Comparison of ENCODE assay signal across 33 cellular contexts in genomic region chr20:703010-703409, GRCh38. TPM values are rescaled to one million over a fixed set of nuclear protein-coding genes. Genes with fewer than 3 reads are reported as not detected.
"Had no signal": no experiment of that assay in that cellular context is flagged by ENCODE, and none has a peak within 500 bp of the region (broad histone marks: within the 10 kb centered on the region; RNA-seq: fewer than 3 reads in every experiment).

No MANE protein-coding gene starts in this region.

- H3K36me3 ChIP-seq: gastroesophageal sphincter, heart left ventricle, neutrophil, prostate gland, right atrium auricular region, suprapubic skin, thyroid gland, vagina had no signal

- FAIRE-seq: kidney had no signal

- H2AFZ ChIP-seq: hepatocyte had no signal

- H3K4me3 ChIP-seq: gastroesophageal sphincter, heart left ventricle, hepatocyte, lung, prostate gland, right atrium auricular region, smooth muscle cell, suprapubic skin, thyroid gland, vagina had no signal

- H3K4me1 Mint-ChIP-seq: memory B cell; natural killer cell; stimulated activated naive CD8-positive, alpha-beta T cell treated with anti-CD3 and anti-CD28 coated beads, Interleukin-15, amount 100 ng/mL, for 72 hours had no signal

- DNase-seq: effector CD8-positive, alpha-beta T cell; endodermal cell; foreskin fibroblast; heart left ventricle; kidney; natural killer cell; stimulated activated CD4-positive, alpha-beta T cell treated with anti-CD3 and anti-CD28 coated beads, Interleukin-12 subunit alpha, Interleukin-12 subunit beta, amount 100 ng/mL, for 4 hours; stimulated activated CD4-positive, alpha-beta T cell treated with anti-CD3 and anti-CD28 coated beads, Interleukin-1b, Interleukin-23, amount 100 ng/mL, for 48 hours; stimulated activated CD4-positive, alpha-beta T cell treated with anti-CD3 and anti-CD28 coated beads, Interleukin-4, amount 100 ng/mL, for 1 hour; stimulated activated CD8-positive, alpha-beta memory T cell treated with anti-CD3 and anti-CD28 coated beads, Interleukin-4, amount 100 ng/mL, for 48 hours; stimulated activated naive CD4-positive, alpha-beta T cell; stimulated activated naive CD8-positive, alpha-beta T cell treated with anti-CD3 and anti-CD28 coated beads, Interleukin-15, amount 100 ng/mL, for 72 hours; thyroid gland; trophoblast cell had no signal

- H3K9me3 ChIP-seq: gastroesophageal sphincter, heart left ventricle, neutrophil, prostate gland, right atrium auricular region, suprapubic skin, thyroid gland, vagina had no signal

- H3K27ac ChIP-seq: epithelial cell of prostate, gastroesophageal sphincter, heart left ventricle, hepatocyte, neutrophil, prostate gland, right atrium auricular region, suprapubic skin, thyroid gland, vagina had no signal

- H3K4me2 ChIP-seq: hepatocyte, smooth muscle cell had no signal

- ATAC-seq: esophagus mucosa; gastroesophageal sphincter; heart left ventricle; left lobe of liver; natural killer cell; sciatic nerve; stimulated activated naive CD8-positive, alpha-beta T cell treated with anti-CD3 and anti-CD28 coated beads, Interleukin-15, amount 100 ng/mL, for 72 hours had no signal

- H3K36me3 Mint-ChIP-seq: memory B cell, natural killer cell had no signal

- H3K9me3 Mint-ChIP-seq: dendritic cell treated with granulocyte-macrophage colony-stimulating factor and Interleukin-4, amounts not matched to agents 40 ng/mL and 50 ng/mL, for 4 days; memory B cell; natural killer cell; stimulated activated naive CD8-positive, alpha-beta T cell treated with anti-CD3 and anti-CD28 coated beads, Interleukin-15, amount 100 ng/mL, for 72 hours had no signal

- H3K4me1 ChIP-seq: gastroesophageal sphincter, suprapubic skin, thyroid gland, vagina had no signal

- H3K79me2 ChIP-seq: hepatocyte had no signal

- H3K27ac Mint-ChIP-seq: dendritic cell treated with granulocyte-macrophage colony-stimulating factor and Interleukin-4, amounts not matched to agents 40 ng/mL and 50 ng/mL, for 4 days; endodermal cell; memory B cell; natural killer cell; stimulated activated naive CD8-positive, alpha-beta T cell treated with anti-CD3 and anti-CD28 coated beads, Interleukin-15, amount 100 ng/mL, for 72 hours had no signal

- H3K27me3 ChIP-seq: right atrium auricular region, thyroid gland, vagina had no signal

- H3K4me3 Mint-ChIP-seq: dendritic cell treated with granulocyte-macrophage colony-stimulating factor and Interleukin-4, amounts not matched to agents 40 ng/mL and 50 ng/mL, for 4 days; endodermal cell; memory B cell; natural killer cell; stimulated activated naive CD8-positive, alpha-beta T cell treated with anti-CD3 and anti-CD28 coated beads, Interleukin-15, amount 100 ng/mL, for 72 hours had no signal

RNA-seq across cellular contexts. Expression of gene SCRT2, which starts 27.4 kb away (rescaled TPM):
- total RNA-seq: endodermal cell, esophagus mucosa, gastroesophageal sphincter, heart left ventricle, hepatocyte, kidney, left lobe of liver, liver, lung, mononuclear cell, natural killer cell, omental fat pad, right atrium auricular region, sciatic nerve, smooth muscle cell, suprapubic skin, thyroid gland, ureter, vagina had no signal
- polyA plus RNA-seq: heart left ventricle, hepatocyte, liver, lung, smooth muscle cell had no signal
